Comparison of ENCODE assay signal across 1 cellular context in genomic region chr12:108519558-108519957, GRCh38.
TF ChIP-seq lines count a peak whose summit lies in the region.

No MANE protein-coding gene starts in this region.

TF ChIP-seq in H1, 55 proteins besides CTCF, POLR2A, EP300 and RAD21:
- TF ChIP-seq USF2 (IDR thresholded peaks at IDR 0.05; ENCODE audit: low read length) (peak; percentile 41; the same call in 1 of the 2 replicates), SP2 (IDR thresholded peaks at IDR 0.05; ENCODE audit: low read length) (no peak)
